ENCODE assay signal across 8 cellular contexts in genomic region chr19:55638864-55639359, GRCh38. TPM values are rescaled to one million over a fixed set of nuclear protein-coding genes. Genes with fewer than 3 reads are reported as not detected.
A peak's percentile ranks its signal among the peaks of the same experiment; 100 is the strongest.
DNase-seq lines count a peak whose midpoint lies in the region; ATAC-seq and TF ChIP-seq lines count a peak whose summit lies in the region.

No MANE protein-coding gene starts in this region.

- H3K27me3 Mint-ChIP-seq in activated naive CD8-positive, alpha-beta T cell treated with anti-CD3 and anti-CD28 coated beads, Interleukin-2, amount 50 U/mL, for 24 hours = peaks cover 2% of the 10 kb centered on the region

- H3K4me3 ChIP-seq in GM12864 (ENCODE audit: low read depth, low read length) (no peak overlapping the region), Panc1 (ENCODE audit: low read depth in 2 of 2, low read length in 2 of 2) (no peak overlapping the region)

- H3K27ac ChIP-seq in Panc1 (ENCODE audit: low read length) = no peak overlapping the region

- H3K27me3 ChIP-seq in Panc1 (ENCODE audit: control insufficient read depth, insufficient read depth, low read length) = no peaks in the 10 kb centered on the region

- CTCF ChIA-PET in Panc1 (lab: Charles Lee) = interaction anchor here (0.7 kb wide), 1 partner anchor 1615 kb away, joined by 10 read pairs; no protein-coding TSS in a partner anchor

- peak overlapping the region; percentile 94 for H3K27ac Mint-ChIP-seq in activated naive CD8-positive, alpha-beta T cell treated with anti-CD3 and anti-CD28 coated beads, Interleukin-2, amount 50 U/mL, for 24 hours

- no peaks in the 10 kb centered on the region for H3K9me3 Mint-ChIP-seq in activated naive CD8-positive, alpha-beta T cell treated with anti-CD3 and anti-CD28 coated beads, Interleukin-2, amount 50 U/mL, for 24 hours

- peak overlapping the region; percentile 60 for H3K4me3 Mint-ChIP-seq in activated naive CD8-positive, alpha-beta T cell treated with anti-CD3 and anti-CD28 coated beads, Interleukin-2, amount 50 U/mL, for 24 hours

- H3K4me1 Mint-ChIP-seq in activated naive CD8-positive, alpha-beta T cell treated with anti-CD3 and anti-CD28 coated beads, Interleukin-2, amount 50 U/mL, for 24 hours = peaks cover 71% of the 10 kb centered on the region

- no peaks in the 10 kb centered on the region for H3K9me3 ChIP-seq in Panc1 (ENCODE audit: control insufficient read depth, insufficient read depth, low read depth, low read length)

- H3K36me3 Mint-ChIP-seq in activated naive CD8-positive, alpha-beta T cell treated with anti-CD3 and anti-CD28 coated beads, Interleukin-2, amount 50 U/mL, for 24 hours (ENCODE audit: low read depth) = peaks cover 47% of the 10 kb centered on the region

- intact Hi-C loops in Panc1 (cut with micrococcal nuclease; ENCODE audit: unreplicated experiment) = no loop called here

- H3K4me1 ChIP-seq in Panc1 (ENCODE audit: control insufficient read depth, insufficient read depth, low read length) = peaks cover 27% of the 10 kb centered on the region

- DNase-seq in A172 (ENCODE audit: low spot score) = peak; percentile 69
- DNase-seq in GM12864 (ENCODE audit: low read depth) = no peak
- no peak for DNase-seq in Panc1 (ENCODE audit: low read depth, low spot score)
- peak; percentile 72 for DNase-seq in activated naive CD8-positive, alpha-beta T cell treated with anti-CD3 and anti-CD28 coated beads, Interleukin-2, amount 50 U/mL, for 24 hours
- peak; percentile 53 for DNase-seq in myocyte (ENCODE audit: low read depth)
- no peak for DNase-seq in NCI-H187 treated with DMSO at 0.1 percent for 48 hours (lab: John Stamatoyannopoulos, UW)

- in situ Hi-C loops in Panc1 (cut with HindIII; ENCODE audit: low pct_unique_long_range_greater_than_20kb, low sequenced_read_pairs) = no loop called here

- POLR2A ChIA-PET in Panc1 (lab: Charles Lee) = interaction anchor here (0.7 kb wide), 1 partner anchor 27 kb away, joined by 4 read pairs; no protein-coding TSS in a partner anchor

- TF ChIP-seq CTCF in GM12864 (IDR thresholded peaks at IDR 0.05; ENCODE audit: low read depth, low read length, missing control alignments) (peak; percentile 66), Panc1 (IDR thresholded peaks at IDR 0.05) (peak; percentile 89)

- H3K36me3 ChIP-seq in Panc1 (ENCODE audit: control insufficient read depth, insufficient read depth, low read length) = peaks cover 4% of the 10 kb centered on the region; the same call in 1 of the 2 replicates

- BruUV-seq in Panc1 (replicated peaks; lab: Mats Ljungman, UMichigan) = no TSS peak

- ATAC-seq in Panc1 (no peak), HG03457 (IDR thresholded peaks at IDR 0.05; ENCODE audit: unreplicated experiment) (no peak), HG02885 (IDR thresholded peaks at IDR 0.05; ENCODE audit: poor library complexity, unreplicated experiment) (no peak)
- ATAC-seq in activated naive CD8-positive, alpha-beta T cell treated with anti-CD3 and anti-CD28 coated beads, Interleukin-2, amount 50 U/mL, for 24 hours = no peak

RNA-seq across cellular contexts. Expression of gene ZNF580, which starts 1.9 kb away (rescaled TPM):
- total RNA-seq in A172 (2014; rRNA removed; shearing (Covaris generic)) = 13.0 and 21.6 TPM in 2 replicates
- total RNA-seq in Panc1 (2021; ENCODE audit: unreplicated experiment) = 58.0 TPM
- 91.5 TPM for polyA plus RNA-seq in Panc1 (2012; ENCODE audit: insufficient read length)
- 10.2 and 14.7 TPM in 2 replicates for total RNA-seq in myocyte
- 66.1 TPM for polyA plus RNA-seq in myocyte (2012)

RNA-seq across cellular contexts. Expression of gene ZNF581, which starts 4.5 kb away (rescaled TPM):
- total RNA-seq in A172 (2014; rRNA removed; shearing (Covaris generic)) = 7.3 and 20.2 TPM in 2 replicates
- 39.0 TPM for total RNA-seq in Panc1 (2021; ENCODE audit: unreplicated experiment)
- 42.2 TPM for polyA plus RNA-seq in Panc1 (2012; ENCODE audit: insufficient read length)
- total RNA-seq in myocyte = 11.4 and 13.2 TPM in 2 replicates
- polyA plus RNA-seq in myocyte (2012) = 18.4 TPM

RNA-seq across cellular contexts. Expression of gene CCDC106, which starts 9.1 kb away (rescaled TPM):
- 2.6 and 6.0 TPM in 2 replicates for total RNA-seq in A172 (2014; rRNA removed; shearing (Covaris generic))
- total RNA-seq in Panc1 (2021; ENCODE audit: unreplicated experiment) (47.8 TPM), myocyte (23.5 and 25.5 TPM in 2 replicates)
- polyA plus RNA-seq in Panc1 (2012; ENCODE audit: insufficient read length) = 101 TPM
- polyA plus RNA-seq in myocyte (2012) = 29.7 TPM

RNA-seq across cellular contexts. Expression of gene ZNF784, which starts 14.5 kb away (rescaled TPM):
- 0.62 and 6.5 TPM in 2 replicates for total RNA-seq in A172 (2014; rRNA removed; shearing (Covaris generic))
- total RNA-seq in Panc1 (2021; ENCODE audit: unreplicated experiment) (8.9 TPM), myocyte (8.7 and 9.3 TPM in 2 replicates)
- polyA plus RNA-seq in Panc1 (2012; ENCODE audit: insufficient read length) = 17.4 TPM
- polyA plus RNA-seq in myocyte (2012) = 7.5 TPM

RNA-seq across cellular contexts. Expression of gene U2AF2, which starts 15.9 kb away (rescaled TPM):
- 143 and 169 TPM in 2 replicates for total RNA-seq in A172 (2014; rRNA removed; shearing (Covaris generic))
- total RNA-seq in Panc1 (2021; ENCODE audit: unreplicated experiment) = 545 TPM
- polyA plus RNA-seq in Panc1 (2012; ENCODE audit: insufficient read length) = 761 TPM
- total RNA-seq in myocyte = 63.8 and 67.0 TPM in 2 replicates
- 107 TPM for polyA plus RNA-seq in myocyte (2012)

Comparison
In these comparisons a context has a peak if more than half of its experiments do, and no peak if none do; other contexts are left out.
1. DNase-seq: peak in A172 (single experiment), activated naive CD8-positive, alpha-beta T cell treated with anti-CD3 and anti-CD28 coated beads, Interleukin-2, amount 50 U/mL, for 24 hours (single experiment) and myocyte (single experiment); none in GM12864 (single experiment), Panc1 (single experiment) and NCI-H187 treated with DMSO at 0.1 percent for 48 hours (single experiment).